In the genomic region with DNA sequence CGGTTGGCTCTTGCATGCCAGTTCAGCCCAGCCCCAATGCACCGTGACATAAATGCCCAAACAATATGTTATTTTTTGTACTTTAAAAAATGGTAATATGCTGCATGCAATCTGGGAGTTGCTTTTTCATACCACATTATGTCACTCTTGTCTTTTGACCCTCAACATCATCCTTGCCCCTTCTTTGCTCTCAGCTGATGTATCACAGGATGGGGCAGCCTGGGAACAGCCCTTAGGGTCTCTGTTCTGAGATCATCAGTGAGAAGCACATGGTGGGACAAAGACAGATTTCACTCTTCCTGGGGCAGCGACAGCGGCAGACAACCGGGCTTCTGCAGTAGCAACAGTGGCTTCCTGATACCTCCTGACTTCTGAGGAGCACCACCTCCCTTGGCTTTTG, we compare ENCODE assay signal across 7 cellular contexts.
"Had no signal": no experiment of that assay in that cellular context is flagged by ENCODE, and none has a peak within 500 bp of the region (broad histone marks: within the 10 kb centered on the region; RNA-seq: fewer than 3 reads in every experiment).

No MANE protein-coding gene starts in this region.

- H3K4me3 Mint-ChIP-seq: HFFc6 had no signal

- H3K36me3 ChIP-seq: HAP-1 had no signal

- H3K27ac Mint-ChIP-seq: HFFc6 had no signal

- H3K9me3 ChIP-seq: HAP-1 had no signal

- ATAC-seq: HCT116, K562 had no signal

- DNase-seq: GOT3, H7, HFFc6, IMR-90 had no signal

- H3K4me1 ChIP-seq: HAP-1 had no signal

- H3K4me3 ChIP-seq: HAP-1, K562 had no signal
